In the genomic region with DNA sequence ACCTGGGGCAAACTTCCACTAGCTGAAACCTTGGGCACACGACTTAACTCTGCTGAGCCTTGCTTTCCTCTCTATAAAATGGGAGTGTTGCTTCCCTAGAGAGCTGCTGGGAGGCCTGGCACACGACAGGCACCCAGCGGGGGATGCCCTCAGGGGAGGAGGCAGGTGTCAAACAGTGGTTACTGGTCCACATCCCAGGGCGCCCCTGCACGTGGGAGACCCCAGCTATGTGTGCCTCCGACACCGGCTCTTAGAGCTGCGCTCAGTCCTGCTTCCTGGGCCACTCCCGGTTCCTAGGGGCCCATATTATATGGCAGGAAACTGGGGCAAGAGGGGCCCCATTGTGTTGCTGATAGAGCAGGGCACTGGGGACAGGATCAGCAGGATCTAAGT, we compare ENCODE assay signal across 20 cellular contexts. TPM values are rescaled to one million over a fixed set of nuclear protein-coding genes. Genes with fewer than 3 reads are reported as not detected.
"Had no signal": no experiment of that assay in that cellular context is flagged by ENCODE, and none has a peak within 500 bp of the region (broad histone marks: within the 10 kb centered on the region; RNA-seq: fewer than 3 reads in every experiment).

No MANE protein-coding gene starts in this region.

- ATAC-seq: activated CD8-positive, alpha-beta T cell treated with anti-CD3 and anti-CD28 coated beads, Interleukin-2, amount 10 ng/mL, durations not matched to agents 7 days and 5 days; activated naive CD4-positive, alpha-beta T cell treated with anti-CD3 and anti-CD28 coated beads, Interleukin-2, amount 50 U/mL, for 72 hours; activated T-cell treated with anti-CD3 and anti-CD28 coated beads, Interleukin-2, amount 50 U/mL, for 72 hours; gastrocnemius medialis; heart left ventricle; mucosa of descending colon; naive thymus-derived CD4-positive, alpha-beta T cell had no signal

- H3K4me1 ChIP-seq: gastrocnemius medialis had no signal

- H3K4me1 Mint-ChIP-seq: activated CD4-positive, alpha-beta T cell treated with anti-CD3 and anti-CD28 coated beads, Interleukin-2, amount 10 ng/mL, durations not matched to agents 24 days and 14 days had no signal

- H3K27me3 ChIP-seq: gastrocnemius medialis, heart left ventricle, stomach, upper lobe of right lung had no signal

- DNase-seq: activated CD4-positive, alpha-beta T cell treated with anti-CD3 and anti-CD28 coated beads, Interleukin-2, amount 10 ng/mL, durations not matched to agents 24 days and 14 days; activated CD4-positive, CD25-positive, alpha-beta regulatory T cell; activated CD8-positive, alpha-beta memory T cell treated with anti-CD3 and anti-CD28 coated beads, Interleukin-2, amount 50 U/mL, for 4 hours; activated CD8-positive, alpha-beta T cell treated with anti-CD3 and anti-CD28 coated beads, Interleukin-2, amount 10 ng/mL, durations not matched to agents 7 days and 5 days; activated gamma-delta T cell; activated T-cell treated with anti-CD3 and anti-CD28 coated beads, Interleukin-2, amount 50 U/mL, for 72 hours; dermis blood vessel endothelial cell; erythroblast; gastrocnemius medialis; naive thymus-derived CD4-positive, alpha-beta T cell; small intestine; stomach; upper lobe of right lung had no signal

- H3K27ac Mint-ChIP-seq: activated CD4-positive, alpha-beta T cell treated with anti-CD3 and anti-CD28 coated beads, Interleukin-2, amount 10 ng/mL, durations not matched to agents 24 days and 14 days; activated CD8-positive, alpha-beta T cell treated with anti-CD3 and anti-CD28 coated beads, Interleukin-2, amount 10 ng/mL, durations not matched to agents 7 days and 5 days; activated T-cell treated with anti-CD3 and anti-CD28 coated beads, Interleukin-2, amount 50 U/mL, for 72 hours; memory B cell; naive thymus-derived CD4-positive, alpha-beta T cell; T-helper 2 cell treated with Interferon-gamma antibody and Interleukin-4, amounts not matched to agents 5 μg/mL and 100 μg/mL, for 36 hours had no signal

- H3K9me3 ChIP-seq: gastrocnemius medialis, mucosa of descending colon, stomach, thoracic aorta, upper lobe of right lung had no signal

- H3K4me3 ChIP-seq: gastrocnemius medialis, heart left ventricle, mucosa of descending colon, stomach, thoracic aorta, upper lobe of right lung had no signal

- H3K27me3 Mint-ChIP-seq: activated CD4-positive, alpha-beta T cell treated with anti-CD3 and anti-CD28 coated beads, Interleukin-2, amount 10 ng/mL, durations not matched to agents 24 days and 14 days; memory B cell; naive thymus-derived CD4-positive, alpha-beta T cell had no signal

- H3K4me3 Mint-ChIP-seq: activated CD4-positive, alpha-beta T cell treated with anti-CD3 and anti-CD28 coated beads, Interleukin-2, amount 10 ng/mL, durations not matched to agents 24 days and 14 days; activated CD8-positive, alpha-beta T cell treated with anti-CD3 and anti-CD28 coated beads, Interleukin-2, amount 10 ng/mL, durations not matched to agents 7 days and 5 days; activated T-cell treated with anti-CD3 and anti-CD28 coated beads, Interleukin-2, amount 50 U/mL, for 72 hours; brain; memory B cell; naive thymus-derived CD4-positive, alpha-beta T cell; T-helper 2 cell treated with Interferon-gamma antibody and Interleukin-4, amounts not matched to agents 5 μg/mL and 100 μg/mL, for 36 hours had no signal

- H3K9me3 Mint-ChIP-seq: activated CD4-positive, alpha-beta T cell treated with anti-CD3 and anti-CD28 coated beads, Interleukin-2, amount 10 ng/mL, durations not matched to agents 24 days and 14 days had no signal

- H3K36me3 ChIP-seq: gastrocnemius medialis, heart left ventricle, thoracic aorta, upper lobe of right lung had no signal

- H3K27ac ChIP-seq: gastrocnemius medialis, stomach, thoracic aorta, upper lobe of right lung had no signal

RNA-seq across cellular contexts. Expression of gene CHGA, which starts 47.3 kb away (rescaled TPM):
- total RNA-seq: activated CD4-positive, alpha-beta T cell treated with anti-CD3 and anti-CD28 coated beads, Interleukin-2, amount 10 ng/mL, durations not matched to agents 24 days and 14 days; activated CD8-positive, alpha-beta T cell treated with anti-CD3 and anti-CD28 coated beads, Interleukin-2, amount 10 ng/mL, durations not matched to agents 7 days and 5 days; activated naive CD4-positive, alpha-beta T cell treated with anti-CD3 and anti-CD28 coated beads, Interleukin-2, amount 50 U/mL, for 72 hours; activated T-cell treated with anti-CD3 and anti-CD28 coated beads, Interleukin-2, amount 50 U/mL, for 72 hours; heart left ventricle; naive thymus-derived CD4-positive, alpha-beta T cell; thoracic aorta; upper lobe of right lung had no signal
- polyA plus RNA-seq: naive thymus-derived CD4-positive, alpha-beta T cell had no signal
